ENCODE assay signal across 20 cellular contexts in the genomic region with DNA sequence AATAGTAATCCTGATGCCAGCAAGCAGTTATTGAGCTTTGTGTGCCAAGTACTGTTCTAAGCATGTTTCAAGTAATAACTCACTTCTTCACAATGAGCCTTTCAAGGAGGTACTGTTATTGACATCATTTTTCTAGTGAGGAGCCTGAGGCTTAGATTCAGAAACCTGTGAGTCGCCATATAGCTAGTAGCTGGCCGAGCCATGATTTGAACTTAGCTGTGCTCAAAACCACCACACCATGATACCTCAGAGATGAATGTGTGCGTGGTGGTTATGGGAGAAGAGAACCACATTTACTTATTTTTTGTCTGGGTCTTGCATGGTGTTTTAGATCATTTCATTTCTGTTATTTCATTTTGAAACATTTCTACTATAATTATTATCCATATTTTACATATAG.
A peak's percentile ranks its signal among the peaks of the same experiment; 100 is the strongest.
DNase-seq lines count a peak whose midpoint lies in the region; ATAC-seq and TF ChIP-seq lines count a peak whose summit lies in the region.
"Had no signal": no experiment of that assay in that cellular context is flagged by ENCODE, and none has a peak within 500 bp of the region (broad histone marks: within the 10 kb centered on the region; RNA-seq: fewer than 3 reads in every experiment).

No MANE protein-coding gene starts in this region.

- H3K4me1 Mint-ChIP-seq in activated CD4-positive, alpha-beta memory T cell treated with anti-CD3 and anti-CD28 coated beads for 36 hours (ENCODE audit: low read depth): peaks cover 5% of the 10 kb centered on the region
- peaks cover 21% of the 10 kb centered on the region for H3K4me1 Mint-ChIP-seq in activated CD4-positive, alpha-beta memory T cell treated with anti-CD3 and anti-CD28 coated beads, Interleukin-2, amount 10 ng/mL, durations not matched to agents 7 days and 5 days

- ATAC-seq in HG02852 (IDR thresholded peaks at IDR 0.05; ENCODE audit: unreplicated experiment): peak; percentile 17
- ATAC-seq in psoas muscle: no peak
- ATAC-seq: A549, left lobe of liver had no signal

- no peak for TF ChIP-seq EP300 in stomach (IDR thresholded peaks at IDR 0.05)

- no peaks in the 10 kb centered on the region for H3K36me3 Mint-ChIP-seq in activated CD4-positive, alpha-beta memory T cell treated with anti-CD3 and anti-CD28 coated beads for 36 hours
- no peaks in the 10 kb centered on the region for H3K36me3 Mint-ChIP-seq in activated CD4-positive, alpha-beta memory T cell treated with anti-CD3 and anti-CD28 coated beads, Interleukin-2, amount 10 ng/mL, durations not matched to agents 7 days and 5 days (ENCODE audit: low read depth)

- intact Hi-C loops in activated CD4-positive, alpha-beta memory T cell treated with anti-CD3 and anti-CD28 coated beads for 36 hours (cut with micrococcal nuclease): no loop called here
- intact Hi-C loops in stomach (cut with DNase I; ENCODE audit: low total_unique reads): no loop called here
- intact Hi-C loops in psoas muscle (cut with DNase I): no loop called here

- TF ChIP-seq CTCF in osteoblast (IDR thresholded peaks at IDR 0.05; ENCODE audit: extremely low read depth, low read depth, low read length): no peak
- no peak for TF ChIP-seq CTCF in stomach (IDR thresholded peaks at IDR 0.05)
- TF ChIP-seq CTCF in psoas muscle (IDR thresholded peaks at IDR 0.05): no peak

- peak overlapping the region; percentile 64 for H3K27ac ChIP-seq in osteoblast (ENCODE audit: low read depth, low read length)
- H3K27ac ChIP-seq in stomach: no peak overlapping the region
- no peak overlapping the region for H3K27ac ChIP-seq in psoas muscle
- H3K27ac ChIP-seq: A549, esophagus squamous epithelium, parathyroid adenoma, RWPE1 had no signal

- no peaks in the 10 kb centered on the region for H3K9me3 Mint-ChIP-seq in activated CD4-positive, alpha-beta memory T cell treated with anti-CD3 and anti-CD28 coated beads for 36 hours
- H3K9me3 Mint-ChIP-seq in activated CD4-positive, alpha-beta memory T cell treated with anti-CD3 and anti-CD28 coated beads, Interleukin-2, amount 10 ng/mL, durations not matched to agents 7 days and 5 days: peaks cover 2% of the 10 kb centered on the region

- peaks cover 2% of the 10 kb centered on the region for H3K27me3 Mint-ChIP-seq in activated CD4-positive, alpha-beta memory T cell treated with anti-CD3 and anti-CD28 coated beads for 36 hours
- no peaks in the 10 kb centered on the region for H3K27me3 Mint-ChIP-seq in activated CD4-positive, alpha-beta memory T cell treated with anti-CD3 and anti-CD28 coated beads, Interleukin-2, amount 10 ng/mL, durations not matched to agents 7 days and 5 days

- no peak overlapping the region for H3K4me3 Mint-ChIP-seq in activated CD4-positive, alpha-beta memory T cell treated with anti-CD3 and anti-CD28 coated beads for 36 hours
- H3K4me3 Mint-ChIP-seq in activated CD4-positive, alpha-beta memory T cell treated with anti-CD3 and anti-CD28 coated beads, Interleukin-2, amount 10 ng/mL, durations not matched to agents 7 days and 5 days: no peak overlapping the region
- H3K4me3 Mint-ChIP-seq: T-helper 1 cell treated with Interleukin-12 subunit alpha and Interleukin-12 subunit beta and Interleukin-4 antibody, amounts not matched to agents 30 μg/mL and 1 μg/mL, for 36 hours had no signal

- H3K36me3 ChIP-seq in osteoblast (ENCODE audit: insufficient read depth, low read length): no peaks in the 10 kb centered on the region
- no peaks in the 10 kb centered on the region for H3K36me3 ChIP-seq in stomach
- no peaks in the 10 kb centered on the region for H3K36me3 ChIP-seq in psoas muscle (ENCODE audit: insufficient read depth in 1 of 2, low read depth in 1 of 2)
- H3K36me3 ChIP-seq: esophagus squamous epithelium had no signal

- H3K27me3 ChIP-seq in osteoblast (ENCODE audit: insufficient read depth, low read length) (no peaks in the 10 kb centered on the region), stomach (no peaks in the 10 kb centered on the region), psoas muscle (ENCODE audit: insufficient read depth in 3 of 3, low read length in 2 of 3) (no peaks in the 10 kb centered on the region)
- H3K27me3 ChIP-seq: esophagus squamous epithelium had no signal

- H3K4me1 ChIP-seq in osteoblast (ENCODE audit: insufficient read depth, low read length) (peaks cover 22% of the 10 kb centered on the region), stomach (peaks cover 0 to 8% (median 3%) of the 10 kb centered on the region in 4 donors), psoas muscle (no peaks in the 10 kb centered on the region)
- H3K4me1 ChIP-seq: parathyroid adenoma had no signal

- H3K4me3 ChIP-seq in osteoblast (ENCODE audit: insufficient read depth, low read length) (no peak overlapping the region), stomach (no peak overlapping the region), psoas muscle (no peak overlapping the region)
- H3K4me3 ChIP-seq: A549, esophagus squamous epithelium had no signal

- TF ChIP-seq POLR2A in stomach (IDR thresholded peaks at IDR 0.05): no peak

- POLR2A ChIA-PET in activated CD4-positive, alpha-beta memory T cell treated with anti-CD3 and anti-CD28 coated beads for 36 hours (lab: Charles Lee): no interaction called here
- POLR2A ChIA-PET in activated CD4-positive, alpha-beta memory T cell treated with anti-CD3 and anti-CD28 coated beads, Interleukin-2, amount 10 ng/mL, durations not matched to agents 7 days and 5 days (lab: Charles Lee): no interaction called here

- no peaks in the 10 kb centered on the region for H3K79me2 ChIP-seq in osteoblast (ENCODE audit: insufficient read depth, low read length)
- H3K79me2 ChIP-seq: parathyroid adenoma had no signal

- no peak overlapping the region for H2AFZ ChIP-seq in osteoblast (ENCODE audit: low read length)
- H2AFZ ChIP-seq: parathyroid adenoma had no signal

- CTCF ChIA-PET in activated CD4-positive, alpha-beta memory T cell treated with anti-CD3 and anti-CD28 coated beads for 36 hours (lab: Charles Lee): no interaction called here
- CTCF ChIA-PET in activated CD4-positive, alpha-beta memory T cell treated with anti-CD3 and anti-CD28 coated beads, Interleukin-2, amount 10 ng/mL, durations not matched to agents 7 days and 5 days (lab: Charles Lee): no interaction called here

- peak; percentile 17 for DNase-seq in activated CD4-positive, alpha-beta memory T cell treated with anti-CD3 and anti-CD28 coated beads for 36 hours
- DNase-seq in activated CD4-positive, alpha-beta memory T cell treated with anti-CD3 and anti-CD28 coated beads, Interleukin-2, amount 10 ng/mL, durations not matched to agents 7 days and 5 days: no peak
- peak; percentile 26 for DNase-seq in astrocyte of the hippocampus (ENCODE audit: low read depth, low spot score)
- no peak for DNase-seq in osteoblast (ENCODE audit: insufficient read length, low spot score, missing footprints)
- DNase-seq in activated effector memory CD4-positive, alpha-beta T cell treated with Interleukin-2 at 50 U/mL for 16 hours: no peak
- no peak for DNase-seq in stomach
- DNase-seq in psoas muscle: no peak
- DNase-seq: activated CD4-positive, alpha-beta T cell treated with anti-CD3 and anti-CD28 coated beads for 1 hour; aorta; COR-L47; dermis blood vessel endothelial cell; esophagus squamous epithelium; GDM1; NCI-H2029 had no signal

- WGBS in stomach, 5 donors: 77 to 91% (median 86%) methylated on average over 3 of the region's 3 CpGs
- 94 to 99% (median 97%) methylated on average over 3 of the region's 3 CpGs for WGBS in psoas muscle, 3 donors

- no peaks in the 10 kb centered on the region for H3K9me3 ChIP-seq in osteoblast (ENCODE audit: low read depth, low read length)
- no peaks in the 10 kb centered on the region for H3K9me3 ChIP-seq in stomach
- no peaks in the 10 kb centered on the region for H3K9me3 ChIP-seq in psoas muscle
- H3K9me3 ChIP-seq: A549, esophagus squamous epithelium had no signal

- no peaks in the 10 kb centered on the region for H4K20me1 ChIP-seq in osteoblast (ENCODE audit: insufficient read depth, low read length)

- no peak overlapping the region for H3K27ac Mint-ChIP-seq in activated CD4-positive, alpha-beta memory T cell treated with anti-CD3 and anti-CD28 coated beads for 36 hours
- H3K27ac Mint-ChIP-seq in activated CD4-positive, alpha-beta memory T cell treated with anti-CD3 and anti-CD28 coated beads, Interleukin-2, amount 10 ng/mL, durations not matched to agents 7 days and 5 days: no peak overlapping the region
- H3K27ac Mint-ChIP-seq: T-helper 1 cell treated with Interleukin-12 subunit alpha and Interleukin-12 subunit beta and Interleukin-4 antibody, amounts not matched to agents 30 μg/mL and 1 μg/mL, for 36 hours had no signal

- peak overlapping the region; percentile 48 for H3K4me2 ChIP-seq in osteoblast (ENCODE audit: insufficient read depth, low read length)
- H3K4me2 ChIP-seq: A549 had no signal

Comparison
In these comparisons a context has a peak if more than half of its experiments do, and no peak if none do; other contexts are left out.
1. DNase-seq: peak in activated CD4-positive, alpha-beta memory T cell treated with anti-CD3 and anti-CD28 coated beads for 36 hours (single experiment) and astrocyte of the hippocampus (single experiment); none in activated CD4-positive, alpha-beta memory T cell treated with anti-CD3 and anti-CD28 coated beads, Interleukin-2, amount 10 ng/mL, durations not matched to agents 7 days and 5 days (single experiment), osteoblast (single experiment), activated effector memory CD4-positive, alpha-beta T cell treated with Interleukin-2 at 50 U/mL for 16 hours (single experiment), stomach (single experiment) and psoas muscle (0 of 2).